ENCODE assay signal across 27 cellular contexts in the genomic region with DNA sequence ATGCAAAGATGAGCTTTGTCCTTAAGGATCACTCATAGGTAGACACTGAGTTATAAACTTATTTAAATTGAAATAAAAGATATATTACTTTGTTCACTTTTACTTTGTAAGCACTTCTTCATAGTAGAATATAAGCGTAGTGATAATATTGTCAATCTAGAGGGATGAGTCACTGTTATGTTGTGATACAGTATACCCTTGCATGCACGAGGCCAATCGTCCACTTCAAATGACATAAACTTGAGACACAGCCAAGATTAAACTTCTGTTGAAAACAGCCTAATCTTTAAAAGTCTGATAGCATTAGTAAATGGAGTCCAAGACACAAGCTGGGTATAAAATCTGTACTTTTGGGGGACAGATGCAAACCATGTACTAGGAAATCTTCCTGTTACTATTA.
DNase-seq lines count a peak whose midpoint lies in the region; ATAC-seq and TF ChIP-seq lines count a peak whose summit lies in the region.
"Had no signal": no experiment of that assay in that cellular context is flagged by ENCODE, and none has a peak within 500 bp of the region (broad histone marks: within the 10 kb centered on the region; RNA-seq: fewer than 3 reads in every experiment).

No MANE protein-coding gene starts in this region.

- in situ Hi-C loops in brain microvascular endothelial cell (cut with HindIII; ENCODE audit: low pct_ligation_motif_present, low sequenced_read_pairs) = no loop called here

- TF ChIP-seq CTCF in brain microvascular endothelial cell (IDR thresholded peaks at IDR 0.05; ENCODE audit: low read depth, low read length, missing control alignments) = no peak

- peaks cover 1% of the 10 kb centered on the region for H3K4me1 ChIP-seq in right cardiac atrium (ENCODE audit: control insufficient read depth, insufficient read depth, low read length)
- H3K4me1 ChIP-seq: colonic mucosa, tibial nerve had no signal

- H3K27me3 ChIP-seq in right cardiac atrium (ENCODE audit: control insufficient read depth, insufficient read depth) (no peaks in the 10 kb centered on the region), brain microvascular endothelial cell (replicated peaks) (no peaks in the 10 kb centered on the region)
- H3K27me3 ChIP-seq: colonic mucosa, gastroesophageal sphincter, stomach, tibial nerve had no signal

- H3K9me3 ChIP-seq in right cardiac atrium (ENCODE audit: control insufficient read depth, low read length) = no peaks in the 10 kb centered on the region
- H3K9me3 ChIP-seq: colonic mucosa, gastroesophageal sphincter, stomach, tibial nerve had no signal

- H3K4me3 ChIP-seq in right cardiac atrium (ENCODE audit: low read length) (no peak overlapping the region), brain microvascular endothelial cell (ENCODE audit: low read depth, low read length) (no peak overlapping the region)
- H3K4me3 ChIP-seq: colonic mucosa, gastroesophageal sphincter, skin epidermis, stomach, tibial nerve had no signal

- no peaks in the 10 kb centered on the region for H3K36me3 ChIP-seq in brain microvascular endothelial cell (replicated peaks)
- H3K36me3 ChIP-seq: colonic mucosa, WERI-Rb-1 had no signal

- intact Hi-C loops in left ventricle myocardium superior (cut with micrococcal nuclease) (no loop called here), right cardiac atrium (cut with DNase I) (no loop called here)

- no peak overlapping the region for H3K27ac ChIP-seq in right cardiac atrium (ENCODE audit: low read length)
- no peak overlapping the region for H3K27ac ChIP-seq in brain microvascular endothelial cell
- H3K27ac ChIP-seq in caudate nucleus (ENCODE audit: low read depth, low read length) = no peak overlapping the region
- H3K27ac ChIP-seq: colonic mucosa, skin epidermis, stomach, tibial nerve, WERI-Rb-1 had no signal

- ATAC-seq in left ventricle myocardium superior (peak; percentile 59), right cardiac atrium (no peak), HG02885 (IDR thresholded peaks at IDR 0.05; ENCODE audit: poor library complexity, unreplicated experiment) (no peak)
- ATAC-seq: gastroesophageal sphincter; left lobe of liver; naive thymus-derived CD4-positive, alpha-beta T cell; PC-3 had no signal

- 24% methylated on average over 3 of the region's 3 CpGs for WGBS in right cardiac atrium

- no peak for DNase-seq in left ventricle myocardium superior
- DNase-seq in right cardiac atrium = no peak
- peak; percentile 16 for DNase-seq in brain microvascular endothelial cell
- DNase-seq in iris pigment epithelial cell (ENCODE audit: low read depth) = peak; percentile 73
- DNase-seq in NCI-H2029 treated with DMSO at 0.1 percent for 48 hours (lab: John Stamatoyannopoulos, UW) = no peak
- DNase-seq in caudate nucleus (lab: John Stamatoyannopoulos, UW) = no peak
- DNase-seq: ACHN; activated CD4-positive, alpha-beta T cell treated with anti-CD3 and anti-CD28 coated beads, Interleukin-2, amount 10 ng/mL, durations not matched to agents 24 days and 14 days; activated T-cell treated with anti-CD3 and anti-CD28 coated beads, Interleukin-2, amount 50 U/mL, for 24 hours; colonic mucosa; effector memory CD4-positive, alpha-beta T cell; erythroblast; GDM1; GOT3; hypothalamus; naive thymus-derived CD4-positive, alpha-beta T cell; NCI-H1105 treated with DMSO at 0.1 percent for 48 hours; NCI-H2081; occipital lobe; PC-3; stomach; WERI-Rb-1 had no signal

Comparison
In these comparisons a context has a peak if more than half of its experiments do, and no peak if none do; other contexts are left out.
1. DNase-seq: peak in brain microvascular endothelial cell (single experiment) and iris pigment epithelial cell (single experiment); none in left ventricle myocardium superior (single experiment), right cardiac atrium (0 of 3), NCI-H2029 treated with DMSO at 0.1 percent for 48 hours (single experiment) and caudate nucleus (0 of 61).